ENCODE assay signal across 1 cellular context in genomic region chr17:74977802-74978201, GRCh38.
TF ChIP-seq lines count a peak whose summit lies in the region.

No MANE protein-coding gene starts in this region.

TF ChIP-seq in K562, 482 proteins besides CTCF, POLR2A, EP300 and RAD21:
- TF ChIP-seq NR4A1 (CRISPR knock-in tag; IDR thresholded peaks at IDR 0.05) (no peak), NR4A1 (tag; IDR thresholded peaks at IDR 0.05) (no peak), HLTF (IDR thresholded peaks at IDR 0.05) (no peak), CEBPZ (IDR thresholded peaks at IDR 0.05; ENCODE audit: borderline replicate concordance, low read depth, low read length) (no peak), ZNF584 (CRISPR knock-in tag; IDR thresholded peaks at IDR 0.05; ENCODE audit: low read depth) (no peak), HDAC6 (IDR thresholded peaks at IDR 0.05; ENCODE audit: low read depth, low read length) (no peak), ZNF282 (CRISPR knock-in tag; IDR thresholded peaks at IDR 0.05) (no peak), ZFP1 (CRISPR knock-in tag; IDR thresholded peaks at IDR 0.05) (no peak), SNAPC5 (CRISPR knock-in tag; IDR thresholded peaks at IDR 0.05) (no peak), SREBF1 (IDR thresholded peaks at IDR 0.05; ENCODE audit: borderline replicate concordance, low read depth, low read length) (no peak), TRIM24 (IDR thresholded peaks at IDR 0.05) (no peak), GABPB1 (CRISPR knock-in tag; IDR thresholded peaks at IDR 0.05) (no peak)
